ENCODE assay signal across 14 cellular contexts in genomic region chr17:83151442-83152220, GRCh38.
DNase-seq lines count a peak whose midpoint lies in the region; ATAC-seq, FAIRE-seq and TF ChIP-seq lines count a peak whose summit lies in the region.
"Had no signal": no experiment of that assay in that cellular context is flagged by ENCODE, and none has a peak within 500 bp of the region (broad histone marks: within the 10 kb centered on the region; RNA-seq: fewer than 3 reads in every experiment).

No MANE protein-coding gene starts in this region.

- H3K27ac Mint-ChIP-seq in T-cell, result no peak overlapping the region
- H3K27ac Mint-ChIP-seq: T-helper 2 cell treated with Interferon-gamma antibody and Interleukin-4, amounts not matched to agents 5 μg/mL and 100 μg/mL, for 36 hours had no signal

- no peak overlapping the region for H3K4me2 ChIP-seq in GM23248 (ENCODE audit: unreplicated experiment)

- no peaks in the 10 kb centered on the region for H3K9me2 ChIP-seq in GM23248 (ENCODE audit: insufficient read depth)

- CTCF ChIA-PET in T-cell (lab: Charles Lee), result no interaction called here

- peak; percentile 70 for ATAC-seq in sciatic nerve
- ATAC-seq in T-cell (replicated peaks in 1 of 4), result no peak
- no peak for ATAC-seq in HG03135 (IDR thresholded peaks at IDR 0.05; ENCODE audit: unreplicated experiment)
- ATAC-seq: CD8-positive, alpha-beta T cell had no signal

- H3F3A ChIP-seq in GM23248 (ENCODE audit: insufficient read depth), result peaks cover 15% of the 10 kb centered on the region

- no peak for TF ChIP-seq POLR2A in GM12891 (IDR thresholded peaks at IDR 0.05; ENCODE audit: low read depth, low read length)

- 61 to 64% methylated on average over 32 of the region's 32 CpGs for WGBS in GM23248 (ENCODE audit: low coverage in 1 of 2, low lambda C conversion rate in 2 of 2, missing lambda C conversion rate in 2 of 2), 2 experiments

- intact Hi-C loops in sciatic nerve (cut with DNase I), result loop anchor here (2.0 kb wide), 1 partner anchor 21 kb away; no protein-coding TSS in a partner anchor

- DNase-seq in GM23248, result peak; percentile 27
- DNase-seq in brain pericyte (ENCODE audit: low read depth, low spot score), result peak; percentile 94
- DNase-seq in iPS-NIHi7 (ENCODE audit: extremely low spot score), result peak; percentile 63
- DNase-seq in sciatic nerve (ENCODE audit: low spot score), result peak; percentile 73
- DNase-seq in GM12891 (ENCODE audit: insufficient read length, low spot score), result no peak
- DNase-seq in T-cell, result no peak
- no peak for DNase-seq in NCI-H2171 treated with DMSO at 0.1 percent for 48 hours (lab: John Stamatoyannopoulos, UW)
- DNase-seq: erythroblast, NCI-H2029 treated with DMSO at 0.1 percent for 48 hours, pancreas had no signal

- H3K4me3 ChIP-seq in GM23248, result no peak overlapping the region
- H3K4me3 ChIP-seq: pancreas, tibial artery had no signal

- peaks cover 0 to 4% (median 3%) of the 10 kb centered on the region in 3 donors for H3K4me1 Mint-ChIP-seq in T-cell

- POLR2A ChIA-PET in T-cell (lab: Charles Lee), result interaction anchor here in 1 of 2 donors (0.5 kb wide), 1 partner anchor 218 kb away, joined by 6 read pairs; no protein-coding TSS in a partner anchor

- H3K9me3 ChIP-seq in GM23248 (ENCODE audit: low read depth), result no peaks in the 10 kb centered on the region
- H3K9me3 ChIP-seq: pancreas, tibial artery had no signal

- no peaks in the 10 kb centered on the region for H3K9me3 Mint-ChIP-seq in T-cell
- H3K9me3 Mint-ChIP-seq: CD8-positive, alpha-beta T cell; T-helper 2 cell treated with Interferon-gamma antibody and Interleukin-4, amounts not matched to agents 5 μg/mL and 100 μg/mL, for 36 hours had no signal

- no peaks in the 10 kb centered on the region for H3K36me3 Mint-ChIP-seq in T-cell
- H3K36me3 Mint-ChIP-seq: CD8-positive, alpha-beta T cell had no signal

- no peak overlapping the region for H3K9ac ChIP-seq in GM23248

- no peaks in the 10 kb centered on the region for H4K20me1 ChIP-seq in GM23248 (ENCODE audit: insufficient read depth)

- peaks cover 15% of the 10 kb centered on the region for H3K4me1 ChIP-seq in GM23248 (ENCODE audit: insufficient read depth)
- H3K4me1 ChIP-seq: pancreas had no signal

- no peaks in the 10 kb centered on the region for H3K79me2 ChIP-seq in GM23248 (ENCODE audit: insufficient read depth)

- H3K36me3 ChIP-seq in GM23248 (ENCODE audit: low read depth), result no peaks in the 10 kb centered on the region
- H3K36me3 ChIP-seq: pancreas, tibial artery had no signal

- in situ Hi-C loops in GM23248 (cut with MboI), result no loop called here

- peak overlapping the region; percentile 41 for H2AFZ ChIP-seq in GM23248

- H3K27ac ChIP-seq in GM23248, result no peak overlapping the region
- H3K27ac ChIP-seq: pancreas, tibial artery had no signal

- no peak overlapping the region for H3K4me3 Mint-ChIP-seq in T-cell
- H3K4me3 Mint-ChIP-seq: CD8-positive, alpha-beta T cell; T-helper 2 cell treated with Interferon-gamma antibody and Interleukin-4, amounts not matched to agents 5 μg/mL and 100 μg/mL, for 36 hours had no signal

- H3K27me3 Mint-ChIP-seq in T-cell, result peaks cover 0 to 9% of the 10 kb centered on the region in 2 donors

- FAIRE-seq in GM12891 (lab: Jason Lieb, UNC), result no peak
- FAIRE-seq: pancreas had no signal

- no peaks in the 10 kb centered on the region for H3K27me3 ChIP-seq in GM23248 (replicated peaks; ENCODE audit: insufficient read depth)
- H3K27me3 ChIP-seq: pancreas, tibial artery had no signal

TF ChIP-seq in GM12891, 5 proteins besides CTCF, POLR2A, EP300 and RAD21:
- TF ChIP-seq SPI1 (IDR thresholded peaks at IDR 0.05; ENCODE audit: low read depth, low read length) (no peak), POU2F2 (IDR thresholded peaks at IDR 0.05; ENCODE audit: low read depth, low read length) (no peak), TAF1 (IDR thresholded peaks at IDR 0.05; ENCODE audit: low read depth, low read length) (no peak), POLR2AphosphoS5 (IDR thresholded peaks at IDR 0.05; ENCODE audit: low read depth, low read length) (no peak), PAX5 (IDR thresholded peaks at IDR 0.05; ENCODE audit: insufficient read depth, low read length, severe bottlenecking) (no peak)

Comparison
In these comparisons a context has a peak if more than half of its experiments do, and no peak if none do; other contexts are left out.
1. DNase-seq: peak in GM23248 (single experiment), brain pericyte (single experiment), iPS-NIHi7 (single experiment) and sciatic nerve (single experiment); none in GM12891 (single experiment), T-cell (0 of 34) and NCI-H2171 treated with DMSO at 0.1 percent for 48 hours (single experiment).